Comparison of ENCODE assay signal across 8 cellular contexts in the genomic region with DNA sequence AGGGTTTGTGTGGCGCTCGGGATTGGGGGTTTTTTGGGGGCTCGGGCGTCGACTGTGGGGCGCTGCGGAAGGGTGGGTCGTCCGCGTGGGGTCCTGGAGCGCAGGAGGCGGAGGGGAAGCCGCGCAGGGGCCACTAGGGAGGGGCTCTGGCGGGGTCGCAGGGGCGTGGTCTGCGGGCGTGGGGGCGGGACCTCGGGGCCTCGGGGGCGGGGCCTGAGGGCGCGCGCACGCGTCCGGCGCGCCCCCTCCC. TPM values are rescaled to one million over a fixed set of nuclear protein-coding genes. Genes with fewer than 3 reads are reported as not detected.
DNase-seq lines count a peak whose midpoint lies in the region; ATAC-seq and TF ChIP-seq lines count a peak whose summit lies in the region.
"Not testable (repeated sequence)": the region's sequence is repeated elsewhere in the genome, so short reads cannot be mapped to it uniquely, and the experiment has no call there.

A gene (plus strand): TSS at position 228 of the 250 bp plus-strand sequence. CDS start 45,754 bp downstream, outside the sequence.

- 0 out of 2 replicates have a peak within 1 kb of the TSS, but pooled peaks have one; percentile 76 for H2AFZ ChIP-seq in GM23338

- not testable (repeated sequence) for ATAC-seq in GM23338

- H3K9me2 ChIP-seq in GM23338 (ENCODE audit: insufficient read depth) = not testable (repeated sequence)

- peak within 1 kb of the TSS; percentile 72 for H3K27ac ChIP-seq in GM23338 (ENCODE audit: low read depth)
- peak within 1 kb of the TSS; percentile 66 for H3K27ac ChIP-seq in SJSA1
- peak within 1 kb of the TSS; percentile 32 for H3K27ac ChIP-seq in effector memory CD4-positive, alpha-beta T cell (ENCODE audit: insufficient read depth, low read length, poor library complexity, severe bottlenecking)
- not testable (repeated sequence) for H3K27ac ChIP-seq in neutrophil

- peaks cover 25% of the 10 kb centered on the region for H4K20me1 ChIP-seq in GM23338 (replicated peaks; ENCODE audit: insufficient read depth)

- intact Hi-C loops in activated T-helper 2 cell treated with anti-CD3 and anti-CD28 coated beads, Interferon-gamma antibody, Interleukin-2, Interleukin-4, amounts not matched to agents 10 μg/mL and 5 μg/mL and 100 μg/mL, durations not matched to agents 14 hours and 24 hours and 36 hours (cut with micrococcal nuclease) = not testable (repeated sequence)

- H3K27me3 ChIP-seq in GM23338 (ENCODE audit: insufficient read depth); SJSA1 (replicated peaks); effector memory CD4-positive, alpha-beta T cell (replicated peaks; ENCODE audit: control insufficient read depth, insufficient read depth, low read length, poor library complexity, severe bottlenecking): not testable (repeated sequence)
- H3K27me3 ChIP-seq in neutrophil = peaks cover 47% of the 10 kb centered on the region

- H3F3A ChIP-seq in GM23338 (replicated peaks; ENCODE audit: low read depth) = not testable (repeated sequence)

- H3K79me2 ChIP-seq in GM23338 (replicated peaks; ENCODE audit: insufficient read depth) = peaks cover 43% of the 10 kb centered on the region

- H3K4me1 Mint-ChIP-seq in GM23338 = peaks cover 14% of the 10 kb centered on the region; the same call in 2 of the 3 replicates
- not testable (repeated sequence) for H3K4me1 Mint-ChIP-seq in activated T-helper 2 cell treated with anti-CD3 and anti-CD28 coated beads, Interferon-gamma antibody, Interleukin-2, Interleukin-4, amounts not matched to agents 10 μg/mL and 5 μg/mL and 100 μg/mL, durations not matched to agents 14 hours and 24 hours and 36 hours (ENCODE audit: low read depth)

- peak within 1 kb of the TSS; percentile 52; the same call in 1 of the 2 replicates for H3K27ac Mint-ChIP-seq in GM23338
- not testable (repeated sequence) for H3K27ac Mint-ChIP-seq in activated T-helper 2 cell treated with anti-CD3 and anti-CD28 coated beads, Interferon-gamma antibody, Interleukin-2, Interleukin-4, amounts not matched to agents 10 μg/mL and 5 μg/mL and 100 μg/mL, durations not matched to agents 14 hours and 24 hours and 36 hours

- H3K4me3 ChIP-seq in GM23338 (peak within 1 kb of the TSS; percentile 97), SJSA1 (peak within 1 kb of the TSS; percentile 98), iPS-18c (ENCODE audit: insufficient read depth, low read depth, low read length) (peak within 1 kb of the TSS; percentile 94), neutrophil (ENCODE audit: low read depth in 1 of 2, low read length in 1 of 2) (peak within 1 kb of the TSS; percentile 80 to 86)
- H3K4me3 ChIP-seq in effector memory CD4-positive, alpha-beta T cell (ENCODE audit: insufficient read depth, low read depth, low read length, poor library complexity, severe bottlenecking) = peak within 1 kb of the TSS; percentile 91

- H3K36me3 ChIP-seq in GM23338 (ENCODE audit: insufficient read depth); SJSA1; effector memory CD4-positive, alpha-beta T cell (ENCODE audit: control insufficient read depth, insufficient read depth, low read length); neutrophil: not testable (repeated sequence)

- TF ChIP-seq CTCF in GM23338 (conservative IDR thresholded peaks at IDR 0.05; ENCODE audit: low read depth in 2 of 2); neutrophil (IDR thresholded peaks at IDR 0.05): not testable (repeated sequence)

- H3K27me3 Mint-ChIP-seq in GM23338 (ENCODE audit: insufficient read depth, low read depth, poor library complexity); activated T-helper 2 cell treated with anti-CD3 and anti-CD28 coated beads, Interferon-gamma antibody, Interleukin-2, Interleukin-4, amounts not matched to agents 10 μg/mL and 5 μg/mL and 100 μg/mL, durations not matched to agents 14 hours and 24 hours and 36 hours (ENCODE audit: low read depth): not testable (repeated sequence)

- H3K4me2 ChIP-seq in GM23338 = peak within 1 kb of the TSS; percentile 98

- not testable (repeated sequence) for H3K9me3 Mint-ChIP-seq in GM23338; activated T-helper 2 cell treated with anti-CD3 and anti-CD28 coated beads, Interferon-gamma antibody, Interleukin-2, Interleukin-4, amounts not matched to agents 10 μg/mL and 5 μg/mL and 100 μg/mL, durations not matched to agents 14 hours and 24 hours and 36 hours

- peak; percentile 87 for DNase-seq in AG08396 (ENCODE audit: low spot score)
- peak; percentile 58 for DNase-seq in GM23338 (ENCODE audit: low spot score)
- peak in 1 of 2 experiments; percentile 60 for DNase-seq in SJSA1 (ENCODE audit: low read depth in 1 of 2, low spot score in 2 of 2)
- not testable (repeated sequence) for DNase-seq in activated T-helper 2 cell treated with anti-CD3 and anti-CD28 coated beads, Interferon-gamma antibody, Interleukin-2, Interleukin-4, amounts not matched to agents 10 μg/mL and 5 μg/mL and 100 μg/mL, durations not matched to agents 14 hours and 24 hours and 36 hours (ENCODE audit: low spot score)
- DNase-seq in effector memory CD4-positive, alpha-beta T cell = peak; percentile 38 to 52 (median 47)
- DNase-seq in stimulated activated CD8-positive, alpha-beta memory T cell treated with anti-CD3 and anti-CD28 coated beads, Interleukin-15, amount 100 ng/mL, for 24 hours (ENCODE audit: low read depth) = peak; percentile 38

- peak within 1 kb of the TSS; percentile 95 for H3K4me3 Mint-ChIP-seq in GM23338
- H3K4me3 Mint-ChIP-seq in activated T-helper 2 cell treated with anti-CD3 and anti-CD28 coated beads, Interferon-gamma antibody, Interleukin-2, Interleukin-4, amounts not matched to agents 10 μg/mL and 5 μg/mL and 100 μg/mL, durations not matched to agents 14 hours and 24 hours and 36 hours (ENCODE audit: low read depth) = peak within 1 kb of the TSS; percentile 83

- H3K9me3 ChIP-seq in SJSA1 (replicated peaks); effector memory CD4-positive, alpha-beta T cell (ENCODE audit: control insufficient read depth, low read length); iPS-18c (ENCODE audit: control insufficient read depth, insufficient read depth, low read length); neutrophil: not testable (repeated sequence)

- not testable (repeated sequence) for H3K36me3 Mint-ChIP-seq in GM23338 (ENCODE audit: low read depth); activated T-helper 2 cell treated with anti-CD3 and anti-CD28 coated beads, Interferon-gamma antibody, Interleukin-2, Interleukin-4, amounts not matched to agents 10 μg/mL and 5 μg/mL and 100 μg/mL, durations not matched to agents 14 hours and 24 hours and 36 hours (ENCODE audit: low read depth)

- H3K4me1 ChIP-seq in GM23338 (ENCODE audit: insufficient read depth) = peaks cover 16% of the 10 kb centered on the region
- H3K4me1 ChIP-seq in SJSA1 (replicated peaks); effector memory CD4-positive, alpha-beta T cell (ENCODE audit: control insufficient read depth, insufficient read depth, low read length, poor library complexity, severe bottlenecking): not testable (repeated sequence)
- H3K4me1 ChIP-seq in neutrophil (ENCODE audit: control insufficient read depth in 1 of 2, insufficient read depth in 1 of 2, low read depth in 1 of 2, low read length in 1 of 2) = peaks cover 7 to 11% of the 10 kb centered on the region in 2 experiments

RNA-seq across cellular contexts. Expression of the gene that starts here (rescaled TPM):
- 28.7 and 34.0 TPM in 2 replicates for total RNA-seq in GM23338 (2014; rRNA removed; shearing (Covaris generic))
- 149 and 164 TPM in 2 replicates for polyA plus RNA-seq in GM23338 (2016; fragmentation: Nextera tagmentation; extraction: Ambion mirVana)
- 15.7 and 19.9 TPM in 2 replicates for total RNA-seq in SJSA1 (2014; rRNA removed; shearing (Covaris generic))
- 10.5 and 11.6 TPM in 2 replicates for total RNA-seq in activated T-helper 2 cell treated with anti-CD3 and anti-CD28 coated beads, Interferon-gamma antibody, Interleukin-2, Interleukin-4, amounts not matched to agents 10 μg/mL and 5 μg/mL and 100 μg/mL, durations not matched to agents 14 hours and 24 hours and 36 hours
